In the genomic region with DNA sequence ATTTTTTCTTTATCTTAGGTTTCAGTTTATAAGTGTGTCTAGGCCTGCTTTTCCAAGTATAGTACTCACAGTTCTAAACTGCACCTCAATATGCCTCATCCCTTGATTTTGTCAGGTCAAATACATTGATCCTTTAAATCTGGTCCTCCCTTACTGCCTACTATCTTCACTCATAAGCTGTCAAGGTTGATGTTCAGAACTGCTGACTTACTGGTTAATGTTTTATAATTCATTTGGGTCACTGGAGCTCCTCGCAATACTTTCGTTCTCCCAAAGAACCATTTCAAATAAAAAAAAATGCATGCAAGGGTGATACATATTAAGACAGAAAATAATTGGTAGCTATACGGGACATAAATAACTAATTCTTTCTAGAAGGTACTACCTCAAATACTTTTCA, we compare ENCODE assay signal across 2 cellular contexts.
TF ChIP-seq lines count a peak whose summit lies in the region.

No MANE protein-coding gene starts in this region.

TF ChIP-seq in GM23338, 12 proteins besides CTCF, POLR2A, EP300 and RAD21:
- TF ChIP-seq EZH2phosphoT487 (IDR thresholded peaks at IDR 0.05; ENCODE audit: unreplicated experiment), result no peak
- no peak for TF ChIP-seq JUNB (IDR thresholded peaks at IDR 0.05; ENCODE audit: unreplicated experiment)
- TF ChIP-seq, protein P1, sequence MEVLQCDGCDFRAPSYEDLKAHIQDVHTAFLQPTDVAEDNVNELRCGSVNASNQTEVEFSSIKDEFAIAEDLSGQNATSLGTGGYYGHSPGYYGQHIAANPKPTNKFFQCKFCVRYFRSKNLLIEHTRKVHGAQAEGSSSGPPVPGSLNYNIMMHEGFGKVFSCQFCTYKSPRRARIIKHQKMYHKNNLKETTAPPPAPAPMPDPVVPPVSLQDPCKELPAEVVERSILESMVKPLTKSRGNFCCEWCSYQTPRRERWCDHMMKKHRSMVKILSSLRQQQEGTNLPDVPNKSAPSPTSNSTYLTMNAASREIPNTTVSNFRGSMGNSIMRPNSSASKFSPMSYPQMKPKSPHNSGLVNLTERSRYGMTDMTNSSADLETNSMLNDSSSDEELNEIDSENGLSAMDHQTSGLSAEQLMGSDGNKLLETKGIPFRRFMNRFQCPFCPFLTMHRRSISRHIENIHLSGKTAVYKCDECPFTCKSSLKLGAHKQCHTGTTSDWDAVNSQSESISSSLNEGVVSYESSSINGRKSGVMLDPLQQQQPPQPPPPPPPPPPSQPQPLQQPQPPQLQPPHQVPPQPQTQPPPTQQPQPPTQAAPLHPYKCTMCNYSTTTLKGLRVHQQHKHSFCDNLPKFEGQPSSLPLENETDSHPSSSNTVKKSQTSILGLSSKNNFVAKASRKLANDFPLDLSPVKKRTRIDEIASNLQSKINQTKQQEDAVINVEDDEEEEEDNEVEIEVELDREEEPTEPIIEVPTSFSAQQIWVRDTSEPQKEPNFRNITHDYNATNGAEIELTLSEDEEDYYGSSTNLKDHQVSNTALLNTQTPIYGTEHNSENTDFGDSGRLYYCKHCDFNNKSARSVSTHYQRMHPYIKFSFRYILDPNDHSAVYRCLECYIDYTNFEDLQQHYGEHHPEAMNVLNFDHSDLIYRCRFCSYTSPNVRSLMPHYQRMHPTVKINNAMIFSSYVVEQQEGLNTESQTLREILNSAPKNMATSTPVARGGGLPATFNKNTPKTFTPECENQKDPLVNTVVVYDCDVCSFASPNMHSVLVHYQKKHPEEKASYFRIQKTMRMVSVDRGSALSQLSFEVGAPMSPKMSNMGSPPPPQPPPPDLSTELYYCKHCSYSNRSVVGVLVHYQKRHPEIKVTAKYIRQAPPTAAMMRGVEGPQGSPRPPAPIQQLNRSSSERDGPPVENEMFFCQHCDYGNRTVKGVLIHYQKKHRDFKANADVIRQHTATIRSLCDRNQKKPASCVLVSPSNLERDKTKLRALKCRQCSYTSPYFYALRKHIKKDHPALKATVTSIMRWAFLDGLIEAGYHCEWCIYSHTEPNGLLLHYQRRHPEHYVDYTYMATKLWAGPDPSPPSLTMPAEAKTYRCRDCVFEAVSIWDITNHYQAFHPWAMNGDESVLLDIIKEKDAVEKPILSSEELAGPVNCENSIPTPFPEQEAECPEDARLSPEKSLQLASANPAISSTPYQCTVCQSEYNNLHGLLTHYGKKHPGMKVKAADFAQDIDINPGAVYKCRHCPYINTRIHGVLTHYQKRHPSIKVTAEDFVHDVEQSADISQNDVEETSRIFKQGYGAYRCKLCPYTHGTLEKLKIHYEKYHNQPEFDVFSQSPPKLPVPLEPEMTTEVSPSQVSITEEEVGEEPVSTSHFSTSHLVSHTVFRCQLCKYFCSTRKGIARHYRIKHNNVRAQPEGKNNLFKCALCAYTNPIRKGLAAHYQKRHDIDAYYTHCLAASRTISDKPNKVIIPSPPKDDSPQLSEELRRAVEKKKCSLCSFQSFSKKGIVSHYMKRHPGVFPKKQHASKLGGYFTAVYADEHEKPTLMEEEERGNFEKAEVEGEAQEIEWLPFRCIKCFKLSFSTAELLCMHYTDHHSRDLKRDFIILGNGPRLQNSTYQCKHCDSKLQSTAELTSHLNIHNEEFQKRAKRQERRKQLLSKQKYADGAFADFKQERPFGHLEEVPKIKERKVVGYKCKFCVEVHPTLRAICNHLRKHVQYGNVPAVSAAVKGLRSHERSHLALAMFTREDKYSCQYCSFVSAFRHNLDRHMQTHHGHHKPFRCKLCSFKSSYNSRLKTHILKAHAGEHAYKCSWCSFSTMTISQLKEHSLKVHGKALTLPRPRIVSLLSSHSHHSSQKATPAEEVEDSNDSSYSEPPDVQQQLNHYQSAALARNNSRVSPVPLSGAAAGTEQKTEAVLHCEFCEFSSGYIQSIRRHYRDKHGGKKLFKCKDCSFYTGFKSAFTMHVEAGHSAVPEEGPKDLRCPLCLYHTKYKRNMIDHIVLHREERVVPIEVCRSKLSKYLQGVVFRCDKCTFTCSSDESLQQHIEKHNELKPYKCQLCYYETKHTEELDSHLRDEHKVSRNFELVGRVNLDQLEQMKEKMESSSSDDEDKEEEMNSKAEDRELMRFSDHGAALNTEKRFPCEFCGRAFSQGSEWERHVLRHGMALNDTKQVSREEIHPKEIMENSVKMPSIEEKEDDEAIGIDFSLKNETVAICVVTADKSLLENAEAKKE (CRISPR knock-in tag; IDR thresholded peaks at IDR 0.05), result no peak
- TF ChIP-seq NANOG (IDR thresholded peaks at IDR 0.05; ENCODE audit: borderline replicate concordance), result no peak
- TF ChIP-seq, protein P2, sequence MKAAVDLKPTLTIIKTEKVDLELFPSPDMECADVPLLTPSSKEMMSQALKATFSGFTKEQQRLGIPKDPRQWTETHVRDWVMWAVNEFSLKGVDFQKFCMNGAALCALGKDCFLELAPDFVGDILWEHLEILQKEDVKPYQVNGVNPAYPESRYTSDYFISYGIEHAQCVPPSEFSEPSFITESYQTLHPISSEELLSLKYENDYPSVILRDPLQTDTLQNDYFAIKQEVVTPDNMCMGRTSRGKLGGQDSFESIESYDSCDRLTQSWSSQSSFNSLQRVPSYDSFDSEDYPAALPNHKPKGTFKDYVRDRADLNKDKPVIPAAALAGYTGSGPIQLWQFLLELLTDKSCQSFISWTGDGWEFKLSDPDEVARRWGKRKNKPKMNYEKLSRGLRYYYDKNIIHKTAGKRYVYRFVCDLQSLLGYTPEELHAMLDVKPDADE (IDR thresholded peaks at IDR 0.05), result no peak
- no peak for TF ChIP-seq REST (IDR thresholded peaks at IDR 0.05; ENCODE audit: unreplicated experiment)
- TF ChIP-seq STAT1 (IDR thresholded peaks at IDR 0.05; ENCODE audit: unreplicated experiment), result no peak

TF ChIP-seq in K562, 482 proteins besides CTCF, POLR2A, EP300 and RAD21:
- no peak for TF ChIP-seq STAT5A (IDR thresholded peaks at IDR 0.05; ENCODE audit: borderline replicate concordance, low read length)
- no peak for TF ChIP-seq ZNF232 (CRISPR knock-in tag; IDR thresholded peaks at IDR 0.05)
- no peak for TF ChIP-seq XRCC4 (IDR thresholded peaks at IDR 0.05; ENCODE audit: extremely low read depth, insufficient read depth, insufficient read length)
- no peak for TF ChIP-seq BDP1 (IDR thresholded peaks at IDR 0.05; ENCODE audit: insufficient read depth, insufficient read length)
- TF ChIP-seq RBM15 (IDR thresholded peaks at IDR 0.05; ENCODE audit: insufficient read depth, low read length), result no peak
- TF ChIP-seq RREB1 (CRISPR knock-in tag; IDR thresholded peaks at IDR 0.05), result no peak
- no peak for TF ChIP-seq REST (CRISPR knock-in tag; IDR thresholded peaks at IDR 0.05; ENCODE audit: low read depth)
- TF ChIP-seq HDAC2 (IDR thresholded peaks at IDR 0.05), result no peak
- no peak for TF ChIP-seq KAT7 (CRISPR knock-in tag; IDR thresholded peaks at IDR 0.05; ENCODE audit: borderline replicate concordance)
- TF ChIP-seq, protein P3, sequence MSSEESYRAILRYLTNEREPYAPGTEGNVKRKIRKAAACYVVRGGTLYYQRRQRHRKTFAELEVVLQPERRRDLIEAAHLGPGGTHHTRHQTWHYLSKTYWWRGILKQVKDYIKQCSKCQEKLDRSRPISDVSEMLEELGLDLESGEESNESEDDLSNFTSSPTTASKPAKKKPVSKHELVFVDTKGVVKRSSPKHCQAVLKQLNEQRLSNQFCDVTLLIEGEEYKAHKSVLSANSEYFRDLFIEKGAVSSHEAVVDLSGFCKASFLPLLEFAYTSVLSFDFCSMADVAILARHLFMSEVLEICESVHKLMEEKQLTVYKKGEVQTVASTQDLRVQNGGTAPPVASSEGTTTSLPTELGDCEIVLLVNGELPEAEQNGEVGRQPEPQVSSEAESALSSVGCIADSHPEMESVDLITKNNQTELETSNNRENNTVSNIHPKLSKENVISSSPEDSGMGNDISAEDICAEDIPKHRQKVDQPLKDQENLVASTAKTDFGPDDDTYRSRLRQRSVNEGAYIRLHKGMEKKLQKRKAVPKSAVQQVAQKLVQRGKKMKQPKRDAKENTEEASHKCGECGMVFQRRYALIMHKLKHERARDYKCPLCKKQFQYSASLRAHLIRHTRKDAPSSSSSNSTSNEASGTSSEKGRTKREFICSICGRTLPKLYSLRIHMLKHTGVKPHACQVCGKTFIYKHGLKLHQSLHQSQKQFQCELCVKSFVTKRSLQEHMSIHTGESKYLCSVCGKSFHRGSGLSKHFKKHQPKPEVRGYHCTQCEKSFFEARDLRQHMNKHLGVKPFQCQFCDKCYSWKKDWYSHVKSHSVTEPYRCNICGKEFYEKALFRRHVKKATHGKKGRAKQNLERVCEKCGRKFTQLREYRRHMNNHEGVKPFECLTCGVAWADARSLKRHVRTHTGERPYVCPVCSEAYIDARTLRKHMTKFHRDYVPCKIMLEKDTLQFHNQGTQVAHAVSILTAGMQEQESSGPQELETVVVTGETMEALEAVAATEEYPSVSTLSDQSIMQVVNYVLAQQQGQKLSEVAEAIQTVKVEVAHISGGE (CRISPR knock-in tag; IDR thresholded peaks at IDR 0.05), result no peak
- no peak for TF ChIP-seq CREB1 (IDR thresholded peaks at IDR 0.05)
- no peak for TF ChIP-seq CREB1 (CRISPR knock-in tag; IDR thresholded peaks at IDR 0.05)
- no peak for TF ChIP-seq SRSF3 (IDR thresholded peaks at IDR 0.05; ENCODE audit: insufficient read depth, low read length)
- no peak for TF ChIP-seq EWSR1 (IDR thresholded peaks at IDR 0.05; ENCODE audit: borderline replicate concordance, low read depth, partially characterized antibody)
- no peak for TF ChIP-seq ZC3H8 (IDR thresholded peaks at IDR 0.05)
- no peak for TF ChIP-seq ZNF79 (CRISPR knock-in tag; IDR thresholded peaks at IDR 0.05; ENCODE audit: low read depth)
- TF ChIP-seq PTBP1 (IDR thresholded peaks at IDR 0.05; ENCODE audit: low read depth, low read length), result no peak
- no peak for TF ChIP-seq FOXK2 (conservative IDR thresholded peaks at IDR 0.05 in 1 of 2, IDR thresholded peaks at IDR 0.05 in 1 of 2; ENCODE audit: low read depth in 2 of 2)
